8 cellular contexts compared by ENCODE assay signal in the genomic region with DNA sequence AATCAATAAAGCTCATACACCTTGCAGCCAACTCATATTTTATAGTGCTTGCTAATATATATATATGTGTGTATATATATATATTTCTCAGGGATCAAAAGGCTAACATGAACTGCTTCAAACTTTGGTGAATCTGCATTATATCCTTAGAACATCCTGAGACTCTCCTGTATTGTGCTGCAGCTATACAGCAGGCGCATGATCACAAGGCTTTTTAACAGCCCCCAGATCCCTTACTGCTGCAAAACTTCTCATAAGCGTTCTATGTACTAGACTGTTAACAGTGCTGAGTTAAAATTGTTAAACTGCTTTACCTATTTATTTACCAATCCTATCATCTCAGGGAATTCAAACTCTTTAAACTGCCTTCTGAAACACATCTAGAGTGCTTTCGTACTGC. TPM values are rescaled to one million over a fixed set of nuclear protein-coding genes. Genes with fewer than 3 reads are reported as not detected.
A peak's percentile ranks its signal among the peaks of the same experiment; 100 is the strongest.
DNase-seq lines count a peak whose midpoint lies in the region; ATAC-seq and TF ChIP-seq lines count a peak whose summit lies in the region.

No MANE protein-coding gene starts in this region.

- WGBS in tibial nerve, 2 donors: 4 to 6% methylated on average over 3 of the region's 3 CpGs

- no peak for DNase-seq in right atrium auricular region (ENCODE audit: low spot score)
- no peak for DNase-seq in left ventricle myocardium superior
- no peak for DNase-seq in activated naive CD4-positive, alpha-beta T cell treated with anti-CD3 and anti-CD28 coated beads, Interleukin-2, amount 50 U/mL, for 72 hours (ENCODE audit: low spot score in 2 of 2)
- DNase-seq in kidney glomerular epithelial cell (lab: John Stamatoyannopoulos, UW): peak; percentile 36
- DNase-seq in tibial nerve (ENCODE audit: low spot score in 2 of 2): no peak
- no peak for DNase-seq in NCI-H1694 (lab: John Stamatoyannopoulos, UW)
- no peak for DNase-seq in HCEC 1CT

- ATAC-seq in left ventricle myocardium superior (no peak), HG02970 (IDR thresholded peaks at IDR 0.05; ENCODE audit: low FRiP score, unreplicated experiment) (no peak)
- no peak for ATAC-seq in activated naive CD4-positive, alpha-beta T cell treated with anti-CD3 and anti-CD28 coated beads, Interleukin-2, amount 50 U/mL, for 72 hours

- H3K9me3 ChIP-seq in right atrium auricular region (no peaks in the 10 kb centered on the region), tibial nerve (no peaks in the 10 kb centered on the region)

- H3K36me3 ChIP-seq in right atrium auricular region (no peaks in the 10 kb centered on the region), tibial nerve (no peaks in the 10 kb centered on the region)

- TF ChIP-seq POLR2A in tibial nerve (IDR thresholded peaks at IDR 0.05): no peak

- H3K27me3 ChIP-seq in right atrium auricular region (no peaks in the 10 kb centered on the region), tibial nerve (no peaks in the 10 kb centered on the region)

- H3K27ac Mint-ChIP-seq in activated naive CD4-positive, alpha-beta T cell treated with anti-CD3 and anti-CD28 coated beads, Interleukin-2, amount 50 U/mL, for 72 hours: peak overlapping the region; percentile 97 to 98

- H3K9me3 Mint-ChIP-seq in activated naive CD4-positive, alpha-beta T cell treated with anti-CD3 and anti-CD28 coated beads, Interleukin-2, amount 50 U/mL, for 72 hours: no peaks in the 10 kb centered on the region

- TF ChIP-seq EP300 in tibial nerve (IDR thresholded peaks at IDR 0.05): no peak

- H3K4me3 ChIP-seq in right atrium auricular region (peak overlapping the region; percentile 87 to 97), tibial nerve (peak overlapping the region; percentile 52 to 87 (median 77))

- H3K36me3 Mint-ChIP-seq in activated naive CD4-positive, alpha-beta T cell treated with anti-CD3 and anti-CD28 coated beads, Interleukin-2, amount 50 U/mL, for 72 hours: peaks cover 8 to 11% of the 10 kb centered on the region in 2 donors

- H3K4me1 ChIP-seq in right atrium auricular region (peaks cover 0 to 59% of the 10 kb centered on the region in 2 donors), tibial nerve (peaks cover 0 to 61% (median 31%) of the 10 kb centered on the region in 4 donors)

- no peak for TF ChIP-seq CTCF in right atrium auricular region (IDR thresholded peaks at IDR 0.05)
- no peak for TF ChIP-seq CTCF in tibial nerve (IDR thresholded peaks at IDR 0.05)

- peak overlapping the region; percentile 93 to 97 for H3K27ac ChIP-seq in right atrium auricular region
- peak overlapping the region in 2 of 4 donors; percentile 9 to 93 for H3K27ac ChIP-seq in tibial nerve

- intact Hi-C loops in left ventricle myocardium superior (cut with micrococcal nuclease): no loop called here

RNA-seq across cellular contexts. Expression of gene GPATCH8, which starts 1.3 kb away (rescaled TPM):
- total RNA-seq in right atrium auricular region (10 to 100 TPM; 21.3 to 26.4 TPM), left ventricle myocardium superior (19.8 TPM), tibial nerve (10 to 100 TPM; 55.1 to 71.2 (median 59.8) TPM)
- 10 to 100 TPM; 39.3 to 46.2 TPM for total RNA-seq in activated naive CD4-positive, alpha-beta T cell treated with anti-CD3 and anti-CD28 coated beads, Interleukin-2, amount 50 U/mL, for 72 hours

RNA-seq across cellular contexts. Expression of gene FZD2, which starts 55.4 kb away (rescaled TPM):
- total RNA-seq in right atrium auricular region (1 to 10 TPM; 1.9 to 4.0 TPM), left ventricle myocardium superior (3.1 TPM), tibial nerve (10 to 100 TPM in 3 of 4 donors, 1 to 10 TPM in 1; 6.3 to 27.8 (median 16.2) TPM)
- under 1 TPM in 1 of 2 donors, not detected in 1; 0.27 TPM for total RNA-seq in activated naive CD4-positive, alpha-beta T cell treated with anti-CD3 and anti-CD28 coated beads, Interleukin-2, amount 50 U/mL, for 72 hours
